In genomic region chr13:111395511-111396393, GRCh38 we compare ENCODE assay signal across 20 cellular contexts.
"Had no signal": no experiment of that assay in that cellular context is flagged by ENCODE, and none has a peak within 500 bp of the region (broad histone marks: within the 10 kb centered on the region; RNA-seq: fewer than 3 reads in every experiment).

No MANE protein-coding gene starts in this region.

- H3K36me3 ChIP-seq: brain microvascular endothelial cell, colonic mucosa, gastrocnemius medialis, heart right ventricle, thyroid gland, uterus had no signal

- H3K4me1 ChIP-seq: colonic mucosa, gastrocnemius medialis, heart right ventricle, thyroid gland, uterus had no signal

- H3K4me3 ChIP-seq: colonic mucosa, gastrocnemius medialis, heart right ventricle, thyroid gland, uterus had no signal

- H3K9me3 ChIP-seq: colonic mucosa, gastrocnemius medialis, heart right ventricle, thyroid gland, uterus had no signal

- ATAC-seq: activated CD8-positive, alpha-beta T cell treated with anti-CD3 and anti-CD28 coated beads for 36 hours; esophagus mucosa; gastrocnemius medialis; heart right ventricle; naive thymus-derived CD4-positive, alpha-beta T cell; SK-N-SH treated with all-trans-retinoic acid at 6 μM for 48 hours; T-cell had no signal

- H3K27ac ChIP-seq: brain microvascular endothelial cell, colonic mucosa, gastrocnemius medialis, heart right ventricle, thyroid gland, uterus had no signal

- H3K27me3 ChIP-seq: brain microvascular endothelial cell, colonic mucosa, gastrocnemius medialis, thyroid gland, uterus had no signal

- H3K27ac Mint-ChIP-seq: activated B cell treated with CpG ODN at 0.5 μM for 24 hours; activated CD8-positive, alpha-beta T cell treated with anti-CD3 and anti-CD28 coated beads for 36 hours; activated naive CD4-positive, alpha-beta T cell treated with anti-CD3 and anti-CD28 coated beads for 36 hours; activated T-helper 1 cell treated with anti-CD3 and anti-CD28 coated beads, Interleukin-12 subunit alpha, Interleukin-12 subunit beta, Interleukin-2, Interleukin-4 antibody, amounts not matched to agents 30 ng/mL and 10 ng/mL and 1 ng/mL, durations not matched to agents 14 hours and 24 hours and 36 hours; immature natural killer cell; memory B cell; T-cell had no signal

- DNase-seq: activated B cell treated with CpG ODN at 0.5 μM for 24 hours; activated CD4-positive, alpha-beta T cell treated with anti-CD3 and anti-CD28 coated beads for 48 hours; activated CD8-positive, alpha-beta T cell treated with anti-CD3 and anti-CD28 coated beads for 36 hours; activated naive CD4-positive, alpha-beta T cell treated with anti-CD3 and anti-CD28 coated beads for 36 hours; brain microvascular endothelial cell; central memory CD4-positive, alpha-beta T cell; colonic mucosa; gastrocnemius medialis; heart right ventricle; immature natural killer cell; stimulated activated naive CD4-positive, alpha-beta T cell; T-cell; T-helper 9 cell; thyroid gland; uterus had no signal

- H3K4me1 Mint-ChIP-seq: activated B cell treated with CpG ODN at 0.5 μM for 24 hours, immature natural killer cell, memory B cell, T-cell had no signal

- H3K9me3 Mint-ChIP-seq: activated CD8-positive, alpha-beta T cell treated with anti-CD3 and anti-CD28 coated beads for 36 hours; activated T-helper 1 cell treated with anti-CD3 and anti-CD28 coated beads, Interleukin-12 subunit alpha, Interleukin-12 subunit beta, Interleukin-2, Interleukin-4 antibody, amounts not matched to agents 30 ng/mL and 10 ng/mL and 1 ng/mL, durations not matched to agents 14 hours and 24 hours and 36 hours; immature natural killer cell; T-cell had no signal

- H3K4me3 Mint-ChIP-seq: activated B cell treated with CpG ODN at 0.5 μM for 24 hours; activated CD8-positive, alpha-beta T cell treated with anti-CD3 and anti-CD28 coated beads for 36 hours; activated naive CD4-positive, alpha-beta T cell treated with anti-CD3 and anti-CD28 coated beads for 36 hours; activated T-helper 1 cell treated with anti-CD3 and anti-CD28 coated beads, Interleukin-12 subunit alpha, Interleukin-12 subunit beta, Interleukin-2, Interleukin-4 antibody, amounts not matched to agents 30 ng/mL and 10 ng/mL and 1 ng/mL, durations not matched to agents 14 hours and 24 hours and 36 hours; immature natural killer cell; memory B cell; naive thymus-derived CD4-positive, alpha-beta T cell; T-cell had no signal

- H3K36me3 Mint-ChIP-seq: immature natural killer cell, memory B cell, T-cell had no signal

- H3K27me3 Mint-ChIP-seq: activated B cell treated with CpG ODN at 0.5 μM for 24 hours; activated CD8-positive, alpha-beta T cell treated with anti-CD3 and anti-CD28 coated beads for 36 hours had no signal
